19 cellular contexts compared by ENCODE assay signal in the genomic region with DNA sequence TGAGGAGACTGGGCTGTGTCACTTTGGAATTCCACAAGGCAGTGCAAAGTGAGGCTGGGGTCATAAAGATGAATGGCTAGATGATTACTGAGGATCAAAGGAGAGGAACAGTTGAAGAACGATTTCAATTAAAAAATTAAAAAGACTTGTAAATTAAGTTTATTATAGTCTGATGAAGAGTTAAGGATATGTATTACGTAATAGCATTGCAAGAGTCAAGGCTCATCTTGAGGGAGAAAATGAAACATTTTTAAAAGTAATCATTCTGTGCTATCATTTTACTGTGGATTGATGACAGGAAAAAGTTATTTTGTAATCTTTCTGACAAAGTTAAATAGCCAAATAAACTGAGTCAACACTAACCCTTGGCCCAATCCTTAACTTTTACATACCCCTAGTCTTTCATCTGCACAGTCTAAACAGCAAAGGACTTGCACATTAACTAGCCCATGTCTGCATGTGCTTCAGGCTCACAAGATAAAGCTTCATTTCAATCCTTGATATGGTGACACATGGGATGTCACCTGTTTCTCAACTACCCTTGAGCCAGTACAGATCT.
"Had no signal": no experiment of that assay in that cellular context is flagged by ENCODE, and none has a peak within 500 bp of the region (broad histone marks: within the 10 kb centered on the region; RNA-seq: fewer than 3 reads in every experiment).

No MANE protein-coding gene starts in this region.

- H3K4me1 ChIP-seq: heart left ventricle, left ventricle myocardium inferior, neural progenitor cell, pancreas, right atrium auricular region, spleen had no signal

- FAIRE-seq: keratinocyte, pancreas had no signal

- H3K9ac ChIP-seq: neural progenitor cell, SK-N-SH had no signal

- ATAC-seq: activated CD8-positive, alpha-beta T cell treated with anti-CD3 and anti-CD28 coated beads, Interleukin-2, amount 10 ng/mL, durations not matched to agents 7 days and 5 days; effector memory CD8-positive, alpha-beta T cell; heart left ventricle; pancreas had no signal

- DNase-seq: activated CD4-positive, alpha-beta T cell treated with anti-CD3 and anti-CD28 coated beads for 48 hours; activated CD8-positive, alpha-beta memory T cell treated with anti-CD3 and anti-CD28 coated beads, Interleukin-2, amount 50 U/mL, for 48 hours; activated CD8-positive, alpha-beta T cell treated with anti-CD3 and anti-CD28 coated beads, Interleukin-2, amount 10 ng/mL, durations not matched to agents 7 days and 5 days; activated naive CD4-positive, alpha-beta T cell treated with Interleukin-2 at 50 U/mL for 16 hours; central memory CD4-positive, alpha-beta T cell; effector memory CD8-positive, alpha-beta T cell; foreskin melanocyte; heart left ventricle; left ventricle myocardium inferior; pancreas; SK-N-SH; spleen; stimulated activated CD4-positive, alpha-beta T cell treated with anti-CD3 and anti-CD28 coated beads, Interleukin-1b, Interleukin-23, amount 100 ng/mL, for 48 hours; stimulated activated naive CD4-positive, alpha-beta T cell; T-helper 1 cell; WERI-Rb-1 had no signal

- H3K36me3 ChIP-seq: heart left ventricle, left ventricle myocardium inferior, neural progenitor cell, pancreas, right atrium auricular region, spleen, WERI-Rb-1 had no signal

- H3K9me3 ChIP-seq: left ventricle myocardium inferior, pancreas, right atrium auricular region, SK-N-SH had no signal

- H3K27me3 ChIP-seq: heart left ventricle, neural progenitor cell, pancreas, right atrium auricular region, spleen had no signal

- H3K4me3 ChIP-seq: heart left ventricle, left ventricle myocardium inferior, neural progenitor cell, pancreas, right atrium auricular region, spleen had no signal
